ENCODE assay signal across 26 cellular contexts in the genomic region with DNA sequence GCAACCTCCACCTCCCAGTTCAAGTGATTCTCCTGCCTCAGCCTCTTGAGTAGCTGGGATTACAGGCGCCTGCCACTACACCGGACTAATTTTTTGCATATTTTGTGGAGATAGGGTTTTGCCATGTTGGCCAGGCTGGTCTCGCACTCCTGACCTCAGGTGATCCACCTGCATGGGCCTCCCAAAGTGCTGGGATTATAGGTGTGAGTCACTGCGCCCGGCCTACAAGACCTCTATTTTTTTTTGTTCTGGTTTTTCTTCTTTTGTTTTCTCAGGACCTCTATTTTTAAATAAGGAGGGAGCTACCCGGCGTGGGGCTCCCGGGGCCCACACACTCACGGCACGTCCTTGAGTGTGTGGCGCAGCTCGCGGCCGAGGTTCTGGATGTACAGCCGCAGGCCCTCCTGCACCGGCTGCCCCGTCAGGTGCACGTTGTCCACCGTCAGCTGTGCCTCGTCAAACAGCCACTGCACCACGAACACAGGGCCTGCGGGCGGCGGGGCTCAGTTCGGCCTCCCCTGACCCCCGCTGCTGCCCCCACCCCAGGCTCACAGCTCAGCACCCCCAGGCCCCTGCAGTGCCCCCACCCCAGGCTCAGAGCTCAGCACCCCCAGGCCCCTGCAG. TPM values are rescaled to one million over a fixed set of nuclear protein-coding genes. Genes with fewer than 3 reads are reported as not detected.
"Had no signal": no experiment of that assay in that cellular context is flagged by ENCODE, and none has a peak within 500 bp of the region (broad histone marks: within the 10 kb centered on the region; RNA-seq: fewer than 3 reads in every experiment).

No MANE protein-coding gene starts in this region.

- H3K36me3 Mint-ChIP-seq: natural killer cell treated with Interleukin-12 subunit alpha and Interleukin-12 subunit beta and Interleukin-15 and Interleukin-18, amount 100 ng/mL, for 72 hours had no signal

- H3K27me3 ChIP-seq: testis had no signal

- H3K4me1 ChIP-seq: testis had no signal

- H3K27ac Mint-ChIP-seq: natural killer cell treated with Interleukin-12 subunit alpha and Interleukin-12 subunit beta and Interleukin-15 and Interleukin-18, amount 100 ng/mL, for 72 hours; stimulated activated naive CD8-positive, alpha-beta T cell treated with anti-CD3 and anti-CD28 coated beads, Interleukin-15, amount 100 ng/mL, for 72 hours had no signal

- H3K9me3 Mint-ChIP-seq: natural killer cell treated with Interleukin-12 subunit alpha and Interleukin-12 subunit beta and Interleukin-15 and Interleukin-18, amount 100 ng/mL, for 72 hours; stimulated activated naive CD8-positive, alpha-beta T cell treated with anti-CD3 and anti-CD28 coated beads, Interleukin-15, amount 100 ng/mL, for 72 hours had no signal

- H3K4me3 ChIP-seq: coronary artery, heart left ventricle, lung, sigmoid colon, skin epidermis, testis, tibial nerve had no signal

- H3K36me3 ChIP-seq: heart left ventricle, sigmoid colon, tibial nerve had no signal

- H3K4me3 Mint-ChIP-seq: natural killer cell treated with Interleukin-12 subunit alpha and Interleukin-12 subunit beta and Interleukin-15 and Interleukin-18, amount 100 ng/mL, for 72 hours; stimulated activated naive CD8-positive, alpha-beta T cell treated with anti-CD3 and anti-CD28 coated beads, Interleukin-15, amount 100 ng/mL, for 72 hours had no signal

- H3K27ac ChIP-seq: coronary artery, heart left ventricle, sigmoid colon, skin epidermis, testis, tibial nerve had no signal

- H3K9me3 ChIP-seq: heart left ventricle, sigmoid colon, testis, tibial nerve had no signal

- ATAC-seq: heart left ventricle; left colon; left ventricle myocardium superior; natural killer cell treated with Interleukin-12 subunit alpha and Interleukin-12 subunit beta and Interleukin-15 and Interleukin-18, amount 100 ng/mL, for 72 hours; stimulated activated naive CD8-positive, alpha-beta T cell treated with anti-CD3 and anti-CD28 coated beads, Interleukin-15, amount 100 ng/mL, for 72 hours had no signal

- DNase-seq: central memory CD4-positive, alpha-beta T cell; effector CD4-positive, alpha-beta T cell; foreskin melanocyte; heart left ventricle; hippocampal formation; left colon; left ventricle myocardium superior; mesenchymal stem cell; midbrain; posterior cingulate gyrus; sigmoid colon; stimulated activated CD4-positive, alpha-beta T cell treated with anti-CD3 and anti-CD28 coated beads, Interleukin-2, amount 100 ng/mL, for 24 hours; stimulated activated naive CD8-positive, alpha-beta T cell treated with anti-CD3 and anti-CD28 coated beads, Interleukin-15, amount 100 ng/mL, for 72 hours; testis had no signal

RNA-seq across cellular contexts. Expression of gene NOTUM, which starts 5.8 kb away (rescaled TPM):
- total RNA-seq: chondrocyte, left colon, omental fat pad, sigmoid colon, subcutaneous adipose tissue, tibial nerve had no signal

RNA-seq across cellular contexts. Expression of gene MYADML2, which starts 8.1 kb away (rescaled TPM):
- total RNA-seq: chondrocyte; dermis microvascular lymphatic vessel endothelial cell; kidney epithelial cell; lung; natural killer cell treated with Interleukin-12 subunit alpha and Interleukin-12 subunit beta and Interleukin-15 and Interleukin-18, amount 100 ng/mL, for 72 hours; omental fat pad; pulmonary artery endothelial cell; sigmoid colon; subcutaneous adipose tissue; tibial nerve; ureter had no signal
